1 cellular context compared by ENCODE assay signal in genomic region chr3:53109190-53109589, GRCh38.
TF ChIP-seq lines count a peak whose summit lies in the region.

No MANE protein-coding gene starts in this region.

TF ChIP-seq in GM12878, 131 proteins besides CTCF, POLR2A, EP300 and RAD21 (continued from another document):
- no peak for TF ChIP-seq E2F4 (IDR thresholded peaks at IDR 0.05; ENCODE audit: low read depth, low read length)
- TF ChIP-seq REST (IDR thresholded peaks at IDR 0.05; ENCODE audit: low read depth, low read length), result no peak
- TF ChIP-seq NR2F1 (conservative IDR thresholded peaks at IDR 0.05), result peak; percentile 71
